ENCODE assay signal across 10 cellular contexts in the genomic region with DNA sequence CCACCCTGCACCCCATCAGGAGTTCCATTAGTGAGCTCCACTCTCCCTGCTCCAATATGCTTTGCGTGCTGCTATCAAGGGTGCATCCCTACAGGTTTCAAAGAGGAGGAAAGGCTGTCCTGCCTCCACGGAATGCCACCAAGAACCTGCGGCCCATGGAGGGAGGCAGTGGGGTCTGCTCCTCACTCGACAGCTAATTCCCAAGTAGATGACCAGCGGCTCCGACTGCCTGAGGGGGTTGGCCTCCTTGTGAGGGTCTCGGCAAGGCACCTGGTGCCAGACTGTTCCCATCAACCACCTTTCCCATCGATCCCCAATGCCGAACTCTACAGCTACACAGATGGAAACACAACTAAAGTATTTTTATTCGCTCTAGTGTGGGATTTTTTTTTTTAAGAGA. TPM values are rescaled to one million over a fixed set of nuclear protein-coding genes. Genes with fewer than 3 reads are reported as not detected.
"Had no signal": no experiment of that assay in that cellular context is flagged by ENCODE, and none has a peak within 500 bp of the region (broad histone marks: within the 10 kb centered on the region; RNA-seq: fewer than 3 reads in every experiment).

No MANE protein-coding gene starts in this region.

- H3K4me1 Mint-ChIP-seq: GM23338 had no signal

- H3K9me3 Mint-ChIP-seq: GM23338, H9, HFFc6 had no signal

- H2AFZ ChIP-seq: GM23248, GM23338 had no signal

- H3K9ac ChIP-seq: GM23248 had no signal

- H3K4me2 ChIP-seq: GM23338 had no signal

- H3K9me3 ChIP-seq: HAP-1 had no signal

- ATAC-seq: GM23338, HCT116 had no signal

- H3K4me3 ChIP-seq: GM23248, GM23338, HAP-1 had no signal

- H3K4me3 Mint-ChIP-seq: GM23338, H9, HFFc6 had no signal

- DNase-seq: GM23248, GOT3, H7, H9, HCEC 1CT, HFFc6 had no signal

- H3K27ac Mint-ChIP-seq: GM23338, H9, HFFc6 had no signal

- H3K27ac ChIP-seq: GM23248 had no signal

RNA-seq across cellular contexts. Expression of a gene that starts 36.0 kb away (rescaled TPM):
- total RNA-seq: GM23248, H4, HFFc6 had no signal
- polyA plus RNA-seq: GM23248 had no signal
